In genomic region chr22:38941488-38941987, GRCh38 we compare ENCODE assay signal across 8 cellular contexts. TPM values are rescaled to one million over a fixed set of nuclear protein-coding genes. Genes with fewer than 3 reads are reported as not detected.
DNase-seq lines count a peak whose midpoint lies in the region; ATAC-seq, FAIRE-seq and TF ChIP-seq lines count a peak whose summit lies in the region.

No MANE protein-coding gene starts in this region.

- TF ChIP-seq CTCF in colonic mucosa (IDR thresholded peaks at IDR 0.05) = no peak

- H3K4me3 ChIP-seq in colonic mucosa = no peak overlapping the region

- H3K36me3 ChIP-seq in colonic mucosa = no peaks in the 10 kb centered on the region

- no peak overlapping the region for H3K27ac ChIP-seq in colonic mucosa

- H3K9ac ChIP-seq in colonic mucosa (ENCODE audit: low read depth in 2 of 2, low read length in 2 of 2) = peak overlapping the region in 1 of 2 donors; percentile 15

- DNase-seq in GM19239 (ENCODE audit: insufficient read length, low spot score) = peak; percentile 52
- peak; percentile 51 for DNase-seq in activated CD8-positive, alpha-beta memory T cell treated with anti-CD3 and anti-CD28 coated beads, Interleukin-2, amount 50 U/mL, for 24 hours (ENCODE audit: extremely low read depth)
- peak; percentile 63 for DNase-seq in stimulated activated CD4-positive, alpha-beta T cell treated with anti-CD3 and anti-CD28 coated beads, Interleukin-12 subunit alpha, Interleukin-12 subunit beta, amount 100 ng/mL, for 4 hours
- no peak for DNase-seq in colonic mucosa
- no peak for DNase-seq in central memory CD4-positive, alpha-beta T cell
- no peak for DNase-seq in NCI-H1436 (lab: John Stamatoyannopoulos, UW)

- H3K27me3 ChIP-seq in colonic mucosa = no peaks in the 10 kb centered on the region

- ATAC-seq in HG03135 (IDR thresholded peaks at IDR 0.05; ENCODE audit: unreplicated experiment) (peak; percentile 74), HG02571 (IDR thresholded peaks at IDR 0.05; ENCODE audit: unreplicated experiment) (no peak)

- H3K9me3 ChIP-seq in colonic mucosa = no peaks in the 10 kb centered on the region

- H3K4me1 ChIP-seq in colonic mucosa = no peaks in the 10 kb centered on the region

- intact Hi-C loops in colonic mucosa (cut with DNase I) = no loop called here

- FAIRE-seq in GM19239 (lab: Jason Lieb, UNC) = peak; percentile 97

RNA-seq across cellular contexts. Expression of gene APOBEC3A, which starts 15.9 kb away (rescaled TPM):
- total RNA-seq in colonic mucosa = 1 to 10 TPM in 1 of 2 donors, not detected in 1; 1.4 TPM

RNA-seq across cellular contexts. Expression of gene APOBEC3B, which starts 40.6 kb away (rescaled TPM):
- total RNA-seq in colonic mucosa = 10 to 100 TPM in 1 of 2 donors, 1 to 10 TPM in 1; 9.3 to 18.9 TPM

Comparison
In these comparisons a context has a peak if more than half of its experiments do, and no peak if none do; other contexts are left out.
1. DNase-seq: peak in GM19239 (single experiment), activated CD8-positive, alpha-beta memory T cell treated with anti-CD3 and anti-CD28 coated beads, Interleukin-2, amount 50 U/mL, for 24 hours (single experiment) and stimulated activated CD4-positive, alpha-beta T cell treated with anti-CD3 and anti-CD28 coated beads, Interleukin-12 subunit alpha, Interleukin-12 subunit beta, amount 100 ng/mL, for 4 hours (single experiment); none in colonic mucosa (single experiment), central memory CD4-positive, alpha-beta T cell (single experiment) and NCI-H1436 (single experiment).